Comparison of ENCODE assay signal across 10 cellular contexts in genomic region chr17:16288860-16289571, GRCh38.
DNase-seq lines count a peak whose midpoint lies in the region; ATAC-seq, FAIRE-seq and TF ChIP-seq lines count a peak whose summit lies in the region.
"Had no signal": no experiment of that assay in that cellular context is flagged by ENCODE, and none has a peak within 500 bp of the region (broad histone marks: within the 10 kb centered on the region; RNA-seq: fewer than 3 reads in every experiment).

No MANE protein-coding gene starts in this region.

- intact Hi-C loops in activated T-helper 2 cell treated with anti-CD3 and anti-CD28 coated beads, Interferon-gamma antibody, Interleukin-2, Interleukin-4, amounts not matched to agents 10 μg/mL and 5 μg/mL and 100 μg/mL, durations not matched to agents 14 hours and 24 hours and 36 hours (cut with micrococcal nuclease): loop anchor here (5.0 kb wide), 2 partner anchors 128 to 148 kb away; partner anchors contain the start of gene TRPV2
- intact Hi-C loops in lower lobe of right lung (cut with DNase I): no loop called here

- no peak overlapping the region for H3K4me3 Mint-ChIP-seq in activated T-helper 2 cell treated with anti-CD3 and anti-CD28 coated beads, Interferon-gamma antibody, Interleukin-2, Interleukin-4, amounts not matched to agents 10 μg/mL and 5 μg/mL and 100 μg/mL, durations not matched to agents 14 hours and 24 hours and 36 hours (ENCODE audit: low read depth)

- H3K4me1 ChIP-seq in A549 (peaks cover 51% of the 10 kb centered on the region), lower lobe of right lung (peaks cover 40% of the 10 kb centered on the region)

- WGBS in A549 (ENCODE audit: missing lambda C conversion rate): 71% methylated on average over 5 of the region's 5 CpGs

- peaks cover 16% of the 10 kb centered on the region for H3K36me3 Mint-ChIP-seq in activated T-helper 2 cell treated with anti-CD3 and anti-CD28 coated beads, Interferon-gamma antibody, Interleukin-2, Interleukin-4, amounts not matched to agents 10 μg/mL and 5 μg/mL and 100 μg/mL, durations not matched to agents 14 hours and 24 hours and 36 hours (ENCODE audit: low read depth)

- H3K4me3 ChIP-seq in A549: no peak overlapping the region
- H3K4me3 ChIP-seq in lower lobe of right lung: no peak overlapping the region
- H3K4me3 ChIP-seq: adrenal gland had no signal

- POLR2A ChIA-PET in A549 (lab: Yijun Ruan, JAX): interaction anchor here (0.8 to 4.9 kb wide), 5 partner anchors 61 to 92 kb away, joined by 3 to 57 read pairs (median 6); partner anchors contain the start of genes CENPV, NCOR1 and UBB

- peak overlapping the region; percentile 66 for H3K27ac Mint-ChIP-seq in activated T-helper 2 cell treated with anti-CD3 and anti-CD28 coated beads, Interferon-gamma antibody, Interleukin-2, Interleukin-4, amounts not matched to agents 10 μg/mL and 5 μg/mL and 100 μg/mL, durations not matched to agents 14 hours and 24 hours and 36 hours

- FAIRE-seq in A549 (lab: Jason Lieb, UNC): no peak
- peak; percentile 75 for FAIRE-seq in GM18507 (lab: Jason Lieb, UNC)

- H3K4me1 Mint-ChIP-seq in activated T-helper 2 cell treated with anti-CD3 and anti-CD28 coated beads, Interferon-gamma antibody, Interleukin-2, Interleukin-4, amounts not matched to agents 10 μg/mL and 5 μg/mL and 100 μg/mL, durations not matched to agents 14 hours and 24 hours and 36 hours (ENCODE audit: low read depth): peaks cover 44% of the 10 kb centered on the region

- H3K36me3 ChIP-seq in lower lobe of right lung: no peaks in the 10 kb centered on the region
- H3K36me3 ChIP-seq: adrenal gland had no signal

- no peaks in the 10 kb centered on the region for H3K27me3 ChIP-seq in lower lobe of right lung (ENCODE audit: low read depth)
- H3K27me3 ChIP-seq: adrenal gland had no signal

- TF ChIP-seq CTCF in A549 (IDR thresholded peaks at IDR 0.05) (no peak), lower lobe of right lung (IDR thresholded peaks at IDR 0.05) (no peak)

- H3K27me3 Mint-ChIP-seq in activated T-helper 2 cell treated with anti-CD3 and anti-CD28 coated beads, Interferon-gamma antibody, Interleukin-2, Interleukin-4, amounts not matched to agents 10 μg/mL and 5 μg/mL and 100 μg/mL, durations not matched to agents 14 hours and 24 hours and 36 hours (ENCODE audit: low read depth): no peaks in the 10 kb centered on the region

- ATAC-seq in A549: no peak
- ATAC-seq in lower lobe of right lung: no peak
- ATAC-seq in GM18858 (IDR thresholded peaks at IDR 0.05; ENCODE audit: unreplicated experiment): no peak

- no peak; a peak in 1 of 5 replicates for TF ChIP-seq EP300 in A549 (IDR thresholded peaks at IDR 0.05)

- H3K9me3 ChIP-seq in A549: no peaks in the 10 kb centered on the region
- H3K9me3 ChIP-seq in lower lobe of right lung: no peaks in the 10 kb centered on the region
- H3K9me3 ChIP-seq: adrenal gland had no signal

- no peak for TF ChIP-seq RAD21 in A549 (conservative IDR thresholded peaks at IDR 0.05 in 1 of 2, IDR thresholded peaks at IDR 0.05 in 1 of 2)

- H3K4me2 ChIP-seq in A549: peak overlapping the region; percentile 35

- H3K27ac ChIP-seq in A549: peak overlapping the region; percentile 96 to 97
- H3K27ac ChIP-seq in lower lobe of right lung: peak overlapping the region; percentile 92

- CTCF ChIA-PET in A549 (lab: Yijun Ruan, JAX): interaction anchor here (1.0 to 10.0 kb wide), 9 partner anchors 8 to 75 kb away, joined by 3 to 104 read pairs (median 7); partner anchors contain the start of genes CENPV, NCOR1 and PIGL

- DNase-seq in A549 (ENCODE audit: low read depth in 1 of 2, low spot score in 1 of 2) (peak in 1 of 2 experiments; percentile 57), GM18507 (ENCODE audit: extremely low spot score, insufficient read length, low read depth) (no peak), lower lobe of right lung (no peak), activated gamma-delta T cell (lab: John Stamatoyannopoulos, UW) (no peak), epidermal melanocyte (ENCODE audit: insufficient read length, low spot score) (no peak), A172 (ENCODE audit: low spot score) (no peak)
- DNase-seq in activated T-helper 2 cell treated with anti-CD3 and anti-CD28 coated beads, Interferon-gamma antibody, Interleukin-2, Interleukin-4, amounts not matched to agents 10 μg/mL and 5 μg/mL and 100 μg/mL, durations not matched to agents 14 hours and 24 hours and 36 hours (ENCODE audit: low spot score): no peak
- DNase-seq: adrenal gland, NCI-H1092 treated with DMSO at 0.1 percent for 48 hours had no signal

- no peak for TF ChIP-seq POLR2A in A549 (IDR thresholded peaks at IDR 0.05; ENCODE audit: low read length)

- no peaks in the 10 kb centered on the region for H3K9me3 Mint-ChIP-seq in activated T-helper 2 cell treated with anti-CD3 and anti-CD28 coated beads, Interferon-gamma antibody, Interleukin-2, Interleukin-4, amounts not matched to agents 10 μg/mL and 5 μg/mL and 100 μg/mL, durations not matched to agents 14 hours and 24 hours and 36 hours

TF ChIP-seq in A549, 52 proteins besides CTCF, POLR2A, EP300 and RAD21:
- TF ChIP-seq KDM5A (IDR thresholded peaks at IDR 0.05): no peak
- no peak for TF ChIP-seq MAZ (IDR thresholded peaks at IDR 0.05; ENCODE audit: borderline replicate concordance, low read depth, low read length)
- peak in 1 of 2 experiments; percentile 34; a peak in 1 of 5 replicates for TF ChIP-seq JUN (IDR thresholded peaks at IDR 0.05)
- peak; percentile 49 to 59 for TF ChIP-seq CEBPB (IDR thresholded peaks at IDR 0.05)
- TF ChIP-seq ZNF302 (CRISPR knock-in tag; IDR thresholded peaks at IDR 0.05): no peak
TF ChIP-seq in A549: peak in this region for 2.
